8 cellular contexts compared by ENCODE assay signal in the genomic region with DNA sequence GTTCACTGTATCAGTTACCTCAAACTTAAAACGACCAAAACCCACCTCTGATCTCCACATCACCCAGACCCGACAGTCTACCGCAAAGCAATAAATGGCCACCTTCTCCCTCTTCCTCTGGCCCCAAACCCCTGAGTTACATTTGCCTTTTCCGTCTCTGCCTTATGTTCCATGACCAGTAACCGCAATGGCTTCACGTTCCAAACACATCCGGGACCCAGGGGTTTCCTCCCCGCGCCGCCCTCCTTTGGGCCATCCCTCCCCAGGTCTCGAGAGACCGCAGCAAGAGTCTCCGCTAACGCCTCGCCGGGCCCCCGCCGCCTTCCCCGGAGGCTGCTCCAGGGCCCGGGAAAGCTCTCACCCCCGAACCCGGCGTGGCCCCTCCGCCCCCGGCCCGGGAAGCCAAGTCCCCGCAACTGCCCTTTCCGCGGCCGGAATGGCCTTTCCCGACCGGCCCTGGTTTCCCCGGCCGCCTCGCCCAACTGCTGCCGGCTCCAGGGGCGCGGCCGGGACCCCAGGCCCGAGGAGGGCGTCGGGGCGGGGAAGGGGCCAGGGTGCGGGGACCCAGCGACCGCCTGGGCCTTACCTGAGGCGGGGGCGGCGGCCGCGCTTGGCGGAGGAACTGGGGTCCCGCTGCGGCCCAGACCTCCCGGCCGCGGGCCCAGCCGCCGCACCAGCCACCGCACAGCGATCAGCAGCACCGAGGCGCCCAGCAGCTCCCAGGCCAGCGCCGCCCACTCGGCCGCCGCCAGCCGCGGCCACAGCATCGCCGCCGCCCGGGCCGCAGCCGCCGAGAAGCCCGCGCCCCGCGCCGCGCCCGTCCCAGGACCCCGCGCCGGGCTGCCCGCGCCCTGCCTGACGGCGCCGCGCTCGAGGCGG. TPM values are rescaled to one million over a fixed set of nuclear protein-coding genes. Genes with fewer than 3 reads are reported as not detected.
DNase-seq lines count a peak whose midpoint lies in the region; ATAC-seq and TF ChIP-seq lines count a peak whose summit lies in the region.

Gene ANKLE2 (minus strand): TSS at position 801 of the 879 bp plus-strand sequence. CDS start 34 bp downstream, at position 767.

- no peak for TF ChIP-seq CTCF in DOHH2 (IDR thresholded peaks at IDR 0.05; ENCODE audit: low read depth, low read length, poor library complexity, severe bottlenecking)
- TF ChIP-seq CTCF in astrocyte of the spinal cord (IDR thresholded peaks at IDR 0.05; ENCODE audit: low read depth, low read length) = no peak

- peaks cover 21% of the 10 kb centered on the region for H3F3A ChIP-seq in DOHH2 (ENCODE audit: control insufficient read depth, insufficient read depth)

- peak within 1 kb of the TSS; percentile 95 for H3K27ac ChIP-seq in DOHH2 (ENCODE audit: low read depth, low read length)
- H3K27ac ChIP-seq in skeletal muscle tissue (ENCODE audit: low read depth, low read length) = peak within 1 kb of the TSS; percentile 95

- peak within 1 kb of the TSS; percentile 92 to 95 (median 94) for H3K9ac ChIP-seq in skeletal muscle tissue (ENCODE audit: low read depth in 1 of 3, low read length in 3 of 3)

- H3K4me1 ChIP-seq in DOHH2 (ENCODE audit: control insufficient read depth, low read length) (peaks cover 44% of the 10 kb centered on the region), skeletal muscle tissue (ENCODE audit: control insufficient read depth in 3 of 3, insufficient read depth in 3 of 3, low read length in 3 of 3) (peaks cover 14 to 22% (median 19%) of the 10 kb centered on the region in 3 donors)

- H3K36me3 ChIP-seq in DOHH2 (ENCODE audit: control insufficient read depth, low read length) = peaks cover 74% of the 10 kb centered on the region
- peaks cover 0 to 8% (median 3%) of the 10 kb centered on the region in 3 donors for H3K36me3 ChIP-seq in skeletal muscle tissue (ENCODE audit: control insufficient read depth in 3 of 3, insufficient read depth in 3 of 3, low read length in 3 of 3)

- H3K9me3 ChIP-seq in DOHH2 (ENCODE audit: control insufficient read depth, insufficient read depth, low read length) (no peaks in the 10 kb centered on the region), skeletal muscle tissue (ENCODE audit: control insufficient read depth in 3 of 3, low read length in 3 of 3) (no peaks in the 10 kb centered on the region)

- ATAC-seq in GM21526 (IDR thresholded peaks at IDR 0.05; ENCODE audit: low FRiP score, unreplicated experiment) = peak; percentile 36

- H3K4me3 ChIP-seq in DOHH2 (ENCODE audit: low read length) = peak within 1 kb of the TSS; percentile 82
- H3K4me3 ChIP-seq in astrocyte of the spinal cord (ENCODE audit: low read depth, low read length) = peak within 1 kb of the TSS; percentile 76
- peak within 1 kb of the TSS; percentile 93 for H3K4me3 ChIP-seq in iPS-11a (ENCODE audit: low read depth, low read length)
- H3K4me3 ChIP-seq in skeletal muscle tissue (ENCODE audit: low read length in 3 of 3) = peak within 1 kb of the TSS; percentile 81 to 93 (median 92)

- peaks cover 92% of the 10 kb centered on the region for H3K79me2 ChIP-seq in DOHH2 (ENCODE audit: control insufficient read depth, low read length)

- peaks cover 14% of the 10 kb centered on the region for H4K20me1 ChIP-seq in DOHH2 (ENCODE audit: control insufficient read depth, insufficient read depth, low read depth, low read length)

- no peaks in the 10 kb centered on the region for H3K27me3 ChIP-seq in DOHH2 (ENCODE audit: control insufficient read depth, low read length)
- no peaks in the 10 kb centered on the region for H3K27me3 ChIP-seq in skeletal muscle tissue (ENCODE audit: control insufficient read depth in 3 of 3, insufficient read depth in 3 of 3, low read length in 3 of 3)

- in situ Hi-C loops in astrocyte of the spinal cord (cut with HindIII; ENCODE audit: low sequenced_read_pairs) = no loop called here

- H3K9me2 ChIP-seq in DOHH2 (replicated peaks; ENCODE audit: control insufficient read depth, low read length) = no peaks in the 10 kb centered on the region

- DNase-seq in HuH-7.5 (ENCODE audit: low spot score) (peak; percentile 58), T-helper 9 cell (peak; percentile 54), astrocyte of the spinal cord (ENCODE audit: low read depth, low spot score) (peak; percentile 81), NCI-H1694 (lab: John Stamatoyannopoulos, UW) (no peak)

- peak within 1 kb of the TSS; percentile 96 for H3K4me2 ChIP-seq in DOHH2 (ENCODE audit: low read length)

RNA-seq across cellular contexts. Expression of gene ANKLE2, which starts in this region (rescaled TPM):
- 28.7 TPM for total RNA-seq in skeletal muscle tissue
